19 cellular contexts compared by ENCODE assay signal in the genomic region with DNA sequence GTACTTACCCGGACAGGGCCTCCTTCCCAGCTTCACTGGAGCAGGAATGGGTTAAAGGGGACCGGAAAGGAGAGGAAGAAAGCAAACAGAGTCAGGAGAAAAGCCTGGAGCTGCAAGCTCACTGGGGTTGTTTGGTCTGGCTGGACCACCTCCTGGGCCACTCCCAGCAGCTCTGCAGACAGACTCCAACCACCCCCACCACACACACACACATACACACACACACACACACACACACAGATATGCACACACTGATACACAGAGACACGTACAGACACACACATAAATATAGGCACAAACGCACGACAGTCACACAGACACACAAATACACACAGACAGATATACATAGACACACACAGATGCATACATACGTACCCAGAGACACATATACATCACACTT. TPM values are rescaled to one million over a fixed set of nuclear protein-coding genes. Genes with fewer than 3 reads are reported as not detected.
DNase-seq lines count a peak whose midpoint lies in the region; ATAC-seq, FAIRE-seq and TF ChIP-seq lines count a peak whose summit lies in the region.
"Had no signal": no experiment of that assay in that cellular context is flagged by ENCODE, and none has a peak within 500 bp of the region (broad histone marks: within the 10 kb centered on the region; RNA-seq: fewer than 3 reads in every experiment).

No MANE protein-coding gene starts in this region.

- H3K9me3 Mint-ChIP-seq in CD8-positive, alpha-beta T cell: no peaks in the 10 kb centered on the region
- H3K9me3 Mint-ChIP-seq: activated naive CD4-positive, alpha-beta T cell treated with anti-CD3 and anti-CD28 coated beads, Interleukin-2, amount 10 ng/mL, durations not matched to agents 7 days and 5 days; stimulated activated memory B cell treated with anti-CD40 and anti-IgM and Interleukin-4, amounts not matched to agents 10 μg/mL and 1 μg/mL and 100 μg/mL, for 72 hours had no signal

- H3K27ac Mint-ChIP-seq in CD8-positive, alpha-beta T cell: no peak overlapping the region
- H3K27ac Mint-ChIP-seq: activated naive CD4-positive, alpha-beta T cell treated with anti-CD3 and anti-CD28 coated beads, Interleukin-2, amount 10 ng/mL, durations not matched to agents 7 days and 5 days; stimulated activated memory B cell treated with anti-CD40 and anti-IgM and Interleukin-4, amounts not matched to agents 10 μg/mL and 1 μg/mL and 100 μg/mL, for 72 hours had no signal

- H3K9me1 ChIP-seq in K562 (ENCODE audit: control insufficient read depth, insufficient read depth, low read length): no peaks in the 10 kb centered on the region

- POLR2A ChIA-PET in K562 (lab: Yijun Ruan, JAX): interaction anchor here (0.6 to 1.2 kb wide), 3 partner anchors 9 to 394 kb away, joined by 3 to 4 read pairs (median 4); no protein-coding TSS in a partner anchor
- POLR2A ChIA-PET in CD8-positive, alpha-beta T cell (lab: Charles Lee): no interaction called here

- no peaks in the 10 kb centered on the region for H3K79me2 ChIP-seq in K562 (ENCODE audit: control insufficient read depth, insufficient read depth, low read length)

- BruUV-seq in K562 (replicated peaks; lab: Mats Ljungman, UMichigan): no TSS peak

- TF ChIP-seq CTCF in K562 (IDR thresholded peaks at IDR 0.05 in 2 of 3, conservative IDR thresholded peaks at IDR 0.05 in 1 of 3; ENCODE audit: insufficient read depth in 2 of 3, low read depth in 1 of 3, low read length in 3 of 3) (no peak), kidney (IDR thresholded peaks at IDR 0.05; ENCODE audit: borderline replicate concordance, extremely low read depth, insufficient read depth) (no peak)
- TF ChIP-seq CTCF in CD8-positive, alpha-beta T cell (IDR thresholded peaks at IDR 0.05): no peak

- no peaks in the 10 kb centered on the region for H3K9me3 ChIP-seq in K562 (replicated peaks; ENCODE audit: control insufficient read depth, insufficient read depth, low read depth, low read length)
- H3K9me3 ChIP-seq in kidney (ENCODE audit: control insufficient read depth in 1 of 2, low read length in 2 of 2): no peaks in the 10 kb centered on the region
- no peaks in the 10 kb centered on the region for H3K9me3 ChIP-seq in CD8-positive, alpha-beta T cell (ENCODE audit: low read length)
- H3K9me3 ChIP-seq: SJSA1, tibial nerve had no signal

- no peaks in the 10 kb centered on the region for H3K4me1 Mint-ChIP-seq in CD8-positive, alpha-beta T cell (ENCODE audit: low read depth)
- H3K4me1 Mint-ChIP-seq: activated naive CD4-positive, alpha-beta T cell treated with anti-CD3 and anti-CD28 coated beads, Interleukin-2, amount 10 ng/mL, durations not matched to agents 7 days and 5 days; stimulated activated memory B cell treated with anti-CD40 and anti-IgM and Interleukin-4, amounts not matched to agents 10 μg/mL and 1 μg/mL and 100 μg/mL, for 72 hours had no signal

- intact Hi-C loops in K562 (cut with micrococcal nuclease) (no loop called here), kidney (cut with DNase I) (no loop called here)
- intact Hi-C loops in CD8-positive, alpha-beta T cell (cut with DNase I, micrococcal nuclease): no loop called here

- no peak overlapping the region for H3K4me2 ChIP-seq in K562 (ENCODE audit: insufficient read depth, low read length)

- no peaks in the 10 kb centered on the region for H3K4me1 ChIP-seq in K562 (replicated peaks in 1 of 2; ENCODE audit: control insufficient read depth in 2 of 2, insufficient read depth in 2 of 2, low read length in 2 of 2)
- H3K4me1 ChIP-seq in kidney (ENCODE audit: control insufficient read depth in 1 of 2, insufficient read depth in 1 of 2, low read depth in 1 of 2, low read length in 2 of 2): peaks cover 5 to 7% of the 10 kb centered on the region in 2 donors
- no peaks in the 10 kb centered on the region for H3K4me1 ChIP-seq in CD8-positive, alpha-beta T cell (ENCODE audit: insufficient read depth, low read length)

- CTCF ChIA-PET in K562 (lab: Yijun Ruan, JAX; ENCODE audit: low intra/inter-chr PET ratio): no interaction called here
- CTCF ChIA-PET in CD8-positive, alpha-beta T cell (lab: Charles Lee): no interaction called here

- no peak for TF ChIP-seq EP300 in K562 (IDR thresholded peaks at IDR 0.05; ENCODE audit: low read length)

- TF ChIP-seq POLR2A in K562 (conservative IDR thresholded peaks at IDR 0.05): no peak

- peak in 2 of 3 experiments; percentile 30 to 63 for DNase-seq in NCI-H1417 (lab: John Stamatoyannopoulos, UW)
- DNase-seq in K562 (ENCODE audit: extremely low read depth in 1 of 4, low spot score in 3 of 4): no peak
- peak; percentile 5 for DNase-seq in kidney
- peak; percentile 54 for DNase-seq in smooth muscle cell of the brain vasculature (ENCODE audit: low read depth, low spot score)
- no peak for DNase-seq in HPDE6-E6E7 (ENCODE audit: extremely low spot score)
- DNase-seq in CD8-positive, alpha-beta T cell: no peak
- no peak for DNase-seq in nucleus accumbens (lab: John Stamatoyannopoulos, UW)
- DNase-seq: activated CD4-positive, alpha-beta T cell treated with anti-CD3 and anti-CD28 coated beads, Interleukin-2, amount 50 U/mL, for 4 hours; activated naive CD4-positive, alpha-beta T cell treated with anti-CD3 and anti-CD28 coated beads, Interleukin-2, amount 10 ng/mL, durations not matched to agents 7 days and 5 days; EL; GM23248; NCI-H1105; NCI-H2171 treated with DMSO at 0.1 percent for 48 hours; NCI-H82; T-helper 2 cell had no signal

- H3K4me3 ChIP-seq in K562 (no peak overlapping the region), kidney (ENCODE audit: low read length in 2 of 2) (no peak overlapping the region)
- no peak overlapping the region for H3K4me3 ChIP-seq in CD8-positive, alpha-beta T cell (ENCODE audit: low read depth, low read length)
- H3K4me3 ChIP-seq: GM23248, SJSA1, tibial nerve had no signal

- H3K4me3 Mint-ChIP-seq in CD8-positive, alpha-beta T cell: no peak overlapping the region
- H3K4me3 Mint-ChIP-seq: activated naive CD4-positive, alpha-beta T cell treated with anti-CD3 and anti-CD28 coated beads, Interleukin-2, amount 10 ng/mL, durations not matched to agents 7 days and 5 days; stimulated activated memory B cell treated with anti-CD40 and anti-IgM and Interleukin-4, amounts not matched to agents 10 μg/mL and 1 μg/mL and 100 μg/mL, for 72 hours had no signal

- no peak for ATAC-seq in K562
- ATAC-seq in CD8-positive, alpha-beta T cell: no peak
- ATAC-seq: stimulated activated memory B cell treated with anti-CD40 and anti-IgM and Interleukin-4, amounts not matched to agents 10 μg/mL and 1 μg/mL and 100 μg/mL, for 72 hours had no signal

- TF ChIP-seq RAD21 in K562 (CRISPR knock-in tag; conservative IDR thresholded peaks at IDR 0.05 in 1 of 2, IDR thresholded peaks at IDR 0.05 in 1 of 2): no peak

- H3K27me3 Mint-ChIP-seq in CD8-positive, alpha-beta T cell (ENCODE audit: low read depth): no peaks in the 10 kb centered on the region
- H3K27me3 Mint-ChIP-seq: stimulated activated memory B cell treated with anti-CD40 and anti-IgM and Interleukin-4, amounts not matched to agents 10 μg/mL and 1 μg/mL and 100 μg/mL, for 72 hours had no signal

- under 1% methylated on average over 6 of the region's 6 CpGs for WGBS in K562 (ENCODE audit: insufficient coverage, low coverage, missing lambda C conversion rate)

- H3K27ac ChIP-seq in K562 (ENCODE audit: extremely low read depth, low read depth, low read length) (no peak overlapping the region), kidney (ENCODE audit: low read depth in 2 of 2, low read length in 2 of 2) (no peak overlapping the region)
- no peak overlapping the region for H3K27ac ChIP-seq in CD8-positive, alpha-beta T cell (ENCODE audit: low read depth, low read length)
- H3K27ac ChIP-seq: GM23248, SJSA1, tibial nerve, VCaP had no signal

- no peak for FAIRE-seq in K562 (lab: Jason Lieb, UNC)
- FAIRE-seq in kidney (lab: Jason Lieb, UNC): no peak

- no peaks in the 10 kb centered on the region for H3K36me3 Mint-ChIP-seq in CD8-positive, alpha-beta T cell
- H3K36me3 Mint-ChIP-seq: activated naive CD4-positive, alpha-beta T cell treated with anti-CD3 and anti-CD28 coated beads, Interleukin-2, amount 10 ng/mL, durations not matched to agents 7 days and 5 days; stimulated activated memory B cell treated with anti-CD40 and anti-IgM and Interleukin-4, amounts not matched to agents 10 μg/mL and 1 μg/mL and 100 μg/mL, for 72 hours had no signal

- H3K9ac ChIP-seq in K562 (ENCODE audit: insufficient read depth in 1 of 2, low read depth in 2 of 2, low read length in 2 of 2): no peak overlapping the region
- H3K9ac ChIP-seq in kidney (ENCODE audit: low read length in 2 of 2): no peak overlapping the region
- H3K9ac ChIP-seq: GM23248 had no signal

- H3K27me3 ChIP-seq in K562 (ENCODE audit: control insufficient read depth in 2 of 2, insufficient read depth in 2 of 2, low read length in 2 of 2): peaks cover 27 to 69% of the 10 kb centered on the region in 2 experiments
- H3K27me3 ChIP-seq in CD8-positive, alpha-beta T cell (ENCODE audit: insufficient read depth, low read length): no peaks in the 10 kb centered on the region
- H3K27me3 ChIP-seq: SJSA1, tibial nerve had no signal

- H2AFZ ChIP-seq in K562 (ENCODE audit: low read depth, low read length): no peak overlapping the region
- H2AFZ ChIP-seq: GM23248 had no signal

- in situ Hi-C loops in K562 (cut with MboI): no loop called here

- H3K36me3 ChIP-seq in K562 (ENCODE audit: control insufficient read depth, insufficient read depth, low read length): no peaks in the 10 kb centered on the region
- H3K36me3 ChIP-seq in kidney (ENCODE audit: control insufficient read depth in 1 of 2, insufficient read depth in 2 of 2, low read length in 2 of 2): no peaks in the 10 kb centered on the region
- H3K36me3 ChIP-seq in CD8-positive, alpha-beta T cell (ENCODE audit: insufficient read depth, low read length): no peaks in the 10 kb centered on the region
- H3K36me3 ChIP-seq: SJSA1, tibial nerve had no signal

- peaks cover 5% of the 10 kb centered on the region; the same call in 1 of the 2 replicates for H4K20me1 ChIP-seq in K562 (replicated peaks; ENCODE audit: control insufficient read depth, insufficient read depth, low read length)

RNA-seq across cellular contexts. Expression of a gene that starts 34.9 kb away (rescaled TPM):
- total RNA-seq in K562 (2011; cell fraction: chromatin; rRNA removed; ENCODE audit: low replicate concordance): 0.09 and 0.19 TPM in 2 replicates
- 0.13 and 0.17 TPM in 2 replicates for total RNA-seq in K562 (2011; cell fraction: nucleolus; rRNA removed)
- 0.23 and 0.29 TPM in 2 replicates for total RNA-seq in K562 (2011; cell fraction: nucleoplasm; rRNA removed)
- total RNA-seq in K562 (2014; rRNA removed): 0.04 TPM in 1 of 2 replicates, not detected in the other
- not detected in 2 replicates for total RNA-seq in K562 (2014; rRNA removed; fragmentation: Illumina TruSeq; extraction: Trizol)
- total RNA-seq in K562 (2015; rRNA removed; fragmentation: Illumina TruSeq; extraction: Trizol): not detected in 2 replicates
- total RNA-seq in K562 (2021): 0.31 and 0.36 TPM in 2 replicates
- 0.03 and 0.05 TPM in 2 replicates for polyA plus RNA-seq in K562 (2011; rRNA removed)
- polyA plus RNA-seq in K562 (2011; cell fraction: cytosol; rRNA removed): 0.31 and 0.44 TPM in 2 replicates
- 0.04 and 0.09 TPM in 2 replicates for polyA plus RNA-seq in K562 (2011; cell fraction: nucleus; rRNA removed)
- polyA plus RNA-seq in K562 (2012): 0.12 and 0.17 TPM in 2 replicates
- 0.03 and 0.10 TPM in 2 replicates for polyA plus RNA-seq in K562 (2014; fragmentation: Illumina TruSeq; extraction: Trizol)
- under 1 TPM in 1 of 2 experiments, not detected in 1; 0.03 TPM for polyA plus RNA-seq in K562 (2014; fragmentation: Nextera tagmentation; extraction: Ambion mirVana)
- polyA plus RNA-seq in K562 (2014; rRNA removed): 0.01 TPM in 1 of 2 replicates, not detected in the other
- polyA minus RNA-seq in K562 (2011; rRNA and poly(A)+ RNA removed): 0.03 and 0.07 TPM in 2 replicates
- polyA minus RNA-seq in K562 (2011; cell fraction: cytosol; rRNA and poly(A)+ RNA removed): not detected in 2 replicates
- 0.11 and 0.13 TPM in 2 replicates for polyA minus RNA-seq in K562 (2011; cell fraction: nucleus; rRNA and poly(A)+ RNA removed)
- 87.6 TPM for total RNA-seq in kidney
- polyA plus RNA-seq in kidney (ENCODE audit: insufficient read depth, low read depth, low replicate concordance): 46.3 TPM
- total RNA-seq in CD8-positive, alpha-beta T cell: under 1 TPM; 0.06 to 0.14 TPM

RNA-seq across cellular contexts. Expression of a gene that starts 55.5 kb away (rescaled TPM):
- not detected in 2 replicates for total RNA-seq in K562 (2011; cell fraction: chromatin; rRNA removed; ENCODE audit: low replicate concordance)
- total RNA-seq in K562 (2011; cell fraction: nucleolus; rRNA removed): not detected in 2 replicates
- total RNA-seq in K562 (2011; cell fraction: nucleoplasm; rRNA removed): not detected in 2 replicates
- total RNA-seq in K562 (2014; rRNA removed) (not detected in 2 replicates), K562 (2014; rRNA removed; fragmentation: Illumina TruSeq; extraction: Trizol) (not detected in 2 replicates), K562 (2015; rRNA removed; fragmentation: Illumina TruSeq; extraction: Trizol) (not detected in 2 replicates), K562 (2021) (not detected in 2 replicates), kidney (0.66 TPM)
- polyA plus RNA-seq in K562 (2011; rRNA removed) (not detected in 2 replicates), K562 (2014; fragmentation: Illumina TruSeq; extraction: Trizol) (not detected in 2 replicates), K562 (2014; fragmentation: Nextera tagmentation; extraction: Ambion mirVana) (not detected), K562 (2014; rRNA removed) (not detected in 2 replicates), kidney (ENCODE audit: insufficient read depth, low read depth, low replicate concordance) (1.3 TPM)
- 0.01 TPM in 1 of 2 replicates, not detected in the other for polyA plus RNA-seq in K562 (2011; cell fraction: cytosol; rRNA removed)
- not detected in 2 replicates for polyA plus RNA-seq in K562 (2011; cell fraction: nucleus; rRNA removed)
- not detected in 2 replicates for polyA plus RNA-seq in K562 (2012)
- polyA minus RNA-seq in K562 (2011; rRNA and poly(A)+ RNA removed): not detected in 2 replicates
- not detected in 2 replicates for polyA minus RNA-seq in K562 (2011; cell fraction: cytosol; rRNA and poly(A)+ RNA removed)
- not detected in 2 replicates for polyA minus RNA-seq in K562 (2011; cell fraction: nucleus; rRNA and poly(A)+ RNA removed)
- total RNA-seq in CD8-positive, alpha-beta T cell: not detected

Comparison
In these comparisons a context has a peak if more than half of its experiments do, and no peak if none do; other contexts are left out.
1. DNase-seq: peak in NCI-H1417 (2 of 3), kidney (single experiment) and smooth muscle cell of the brain vasculature (single experiment); none in K562 (0 of 4), HPDE6-E6E7 (single experiment), CD8-positive, alpha-beta T cell (0 of 7) and nucleus accumbens (0 of 56).
2. RNA of a gene that starts 34.9 kb away (total RNA-seq): 87.6 TPM in kidney (single experiment); 0.06 to 0.14 TPM in CD8-positive, alpha-beta T cell and 0.04 to 0.36 TPM in K562; every median in the first group is over 10 times any median in the second.